ENCODE assay signal across 28 cellular contexts in the genomic region with DNA sequence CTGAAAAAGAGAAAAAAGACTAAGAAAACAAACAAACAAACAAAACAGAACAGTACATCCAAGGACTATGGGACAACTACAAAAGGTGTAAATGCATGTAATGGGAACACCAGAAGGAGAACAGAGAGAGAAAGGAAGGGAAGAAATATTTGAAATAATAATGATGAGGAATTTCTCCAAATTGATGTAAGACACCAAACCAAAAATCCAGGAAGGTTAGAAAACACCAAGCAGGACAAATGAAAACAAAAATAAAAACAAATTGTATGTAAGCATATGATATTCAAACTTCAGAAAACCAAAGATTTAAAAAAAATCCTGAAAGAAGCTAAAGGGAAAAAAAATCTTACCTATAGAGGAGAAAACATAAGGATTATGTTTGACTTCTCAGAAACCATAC.
"Had no signal": no experiment of that assay in that cellular context is flagged by ENCODE, and none has a peak within 500 bp of the region (broad histone marks: within the 10 kb centered on the region; RNA-seq: fewer than 3 reads in every experiment).

No MANE protein-coding gene starts in this region.

- H3K36me3 ChIP-seq: colonic mucosa, esophagus muscularis mucosa, esophagus squamous epithelium, gastrocnemius medialis, gastroesophageal sphincter, heart left ventricle, heart right ventricle had no signal

- H3K9me3 ChIP-seq: colonic mucosa, esophagus squamous epithelium, gastrocnemius medialis, gastroesophageal sphincter had no signal

- H3K4me3 Mint-ChIP-seq: dendritic cell treated with granulocyte-macrophage colony-stimulating factor and Interleukin-4, amounts not matched to agents 40 ng/mL and 50 ng/mL, for 4 days; effector memory CD8-positive, alpha-beta T cell; endodermal cell had no signal

- H3K27me3 Mint-ChIP-seq: dendritic cell treated with granulocyte-macrophage colony-stimulating factor and Interleukin-4, amounts not matched to agents 40 ng/mL and 50 ng/mL, for 4 days; effector memory CD8-positive, alpha-beta T cell had no signal

- FAIRE-seq: endometrium, endothelial cell of umbilical vein, frontal cortex had no signal

- DNase-seq: colonic mucosa; cortex of kidney; dermis blood vessel endothelial cell; dorsolateral prefrontal cortex; effector CD4-positive, alpha-beta T cell; effector CD8-positive, alpha-beta T cell; effector memory CD4-positive, alpha-beta T cell; effector memory CD8-positive, alpha-beta T cell; endodermal cell; erythroblast; esophagus squamous epithelium; foreskin fibroblast; foreskin keratinocyte; foreskin melanocyte; gastrocnemius medialis; glutamatergic neuron; head of caudate nucleus; heart left ventricle; heart right ventricle had no signal

- H3K4me3 ChIP-seq: colonic mucosa, coronary artery, dorsolateral prefrontal cortex, esophagus muscularis mucosa, esophagus squamous epithelium, gastrocnemius medialis, gastroesophageal sphincter, heart left ventricle, heart right ventricle had no signal

- H3K4me1 Mint-ChIP-seq: endodermal cell had no signal

- H3K4me1 ChIP-seq: colonic mucosa, esophagus muscularis mucosa, esophagus squamous epithelium, foreskin keratinocyte, gastrocnemius medialis, gastroesophageal sphincter, heart left ventricle, heart right ventricle had no signal

- ATAC-seq: effector memory CD8-positive, alpha-beta T cell; esophagus mucosa; foreskin keratinocyte; gastrocnemius medialis; gastroesophageal sphincter; heart left ventricle; heart right ventricle had no signal

- H3K9me3 Mint-ChIP-seq: dendritic cell treated with granulocyte-macrophage colony-stimulating factor and Interleukin-4, amounts not matched to agents 40 ng/mL and 50 ng/mL, for 4 days; endodermal cell had no signal

- H3K27ac Mint-ChIP-seq: dendritic cell treated with granulocyte-macrophage colony-stimulating factor and Interleukin-4, amounts not matched to agents 40 ng/mL and 50 ng/mL, for 4 days; effector memory CD8-positive, alpha-beta T cell; endodermal cell had no signal

- H3K27ac ChIP-seq: colonic mucosa, coronary artery, dorsolateral prefrontal cortex, epithelial cell of prostate, esophagus muscularis mucosa, esophagus squamous epithelium, foreskin keratinocyte, gastrocnemius medialis, gastroesophageal sphincter, heart left ventricle, heart right ventricle had no signal
